29 cellular contexts compared by ENCODE assay signal in the genomic region with DNA sequence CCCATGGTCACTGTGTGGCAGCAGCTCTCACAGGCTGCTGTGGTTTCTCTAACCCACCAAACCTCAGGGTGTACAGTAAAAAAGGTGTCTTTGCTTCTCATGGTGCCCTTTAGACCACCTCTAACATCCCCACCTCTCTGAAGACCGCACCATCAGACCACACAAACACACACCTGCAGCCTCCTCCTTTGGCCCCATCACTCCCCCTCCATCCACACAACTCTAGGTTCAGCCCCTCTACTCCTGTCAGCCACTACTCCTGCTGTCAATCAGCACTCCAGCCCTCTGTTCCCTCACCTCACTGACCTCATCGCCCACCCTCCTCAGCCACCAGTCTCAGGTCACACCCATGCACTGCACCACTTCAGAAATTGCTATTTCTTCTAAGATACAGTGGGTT. TPM values are rescaled to one million over a fixed set of nuclear protein-coding genes. Genes with fewer than 3 reads are reported as not detected.
DNase-seq lines count a peak whose midpoint lies in the region; ATAC-seq, FAIRE-seq and TF ChIP-seq lines count a peak whose summit lies in the region.
"Had no signal": no experiment of that assay in that cellular context is flagged by ENCODE, and none has a peak within 500 bp of the region (broad histone marks: within the 10 kb centered on the region; RNA-seq: fewer than 3 reads in every experiment).

No MANE protein-coding gene starts in this region.

- H3K27ac ChIP-seq in OCI-LY3 (ENCODE audit: low read length) (0 out of 2 replicates have a peak overlapping the region, but pooled peaks have one; percentile 80), K562 (ENCODE audit: extremely low read depth, low read depth, low read length) (no peak overlapping the region; the same call in 2 of the 3 replicates), osteoblast (ENCODE audit: low read depth, low read length) (no peak overlapping the region)
- H3K27ac ChIP-seq: pancreas, SJCRH30, thoracic aorta, vagina, WERI-Rb-1 had no signal

- H2AFZ ChIP-seq in OCI-LY3 (ENCODE audit: low read depth, low read length), result no peak overlapping the region
- H2AFZ ChIP-seq in K562 (ENCODE audit: low read depth, low read length), result no peak overlapping the region
- no peak overlapping the region for H2AFZ ChIP-seq in osteoblast (ENCODE audit: low read length)

- no peak overlapping the region for H3K4me3 Mint-ChIP-seq in activated T-cell treated with anti-CD3 and anti-CD28 coated beads, Interleukin-2, amount 50 U/mL, for 72 hours
- H3K4me3 Mint-ChIP-seq: brain; CD4-positive, alpha-beta memory T cell; nephron progenitor cell; stimulated activated naive CD8-positive, alpha-beta T cell treated with anti-CD3 and anti-CD28 coated beads, Interleukin-15, Interleukin-2, amounts not matched to agents 100 ng/mL and 50 ng/mL, for 24 hours had no signal

- peaks cover 22% of the 10 kb centered on the region for H3K4me1 ChIP-seq in OCI-LY3 (ENCODE audit: low read length)
- peaks cover 17 to 32% of the 10 kb centered on the region in 2 experiments; a peak in 4 of 5 replicates for H3K4me1 ChIP-seq in K562 (replicated peaks in 1 of 2; ENCODE audit: control insufficient read depth in 2 of 2, insufficient read depth in 2 of 2, low read length in 2 of 2)
- no peaks in the 10 kb centered on the region for H3K4me1 ChIP-seq in osteoblast (ENCODE audit: insufficient read depth, low read length)
- H3K4me1 ChIP-seq: pancreas, SJCRH30, vagina had no signal

- H3K27me3 Mint-ChIP-seq in activated T-cell treated with anti-CD3 and anti-CD28 coated beads, Interleukin-2, amount 50 U/mL, for 72 hours (ENCODE audit: low read depth), result no peaks in the 10 kb centered on the region
- H3K27me3 Mint-ChIP-seq: brain; CD4-positive, alpha-beta memory T cell; stimulated activated naive CD8-positive, alpha-beta T cell treated with anti-CD3 and anti-CD28 coated beads, Interleukin-15, Interleukin-2, amounts not matched to agents 100 ng/mL and 50 ng/mL, for 24 hours had no signal

- 83% methylated on average over 2 of the region's 2 CpGs for WGBS in K562 (ENCODE audit: insufficient coverage, low coverage, missing lambda C conversion rate)

- FAIRE-seq in K562 (lab: Jason Lieb, UNC), result no peak
- FAIRE-seq: A204.1, endothelial cell of umbilical vein, GM18507, pancreas, RCC 7860 had no signal

- peak overlapping the region; percentile 33 for H3K27ac Mint-ChIP-seq in activated T-cell treated with anti-CD3 and anti-CD28 coated beads, Interleukin-2, amount 50 U/mL, for 72 hours
- H3K27ac Mint-ChIP-seq: brain; nephron progenitor cell; stimulated activated naive CD8-positive, alpha-beta T cell treated with anti-CD3 and anti-CD28 coated beads, Interleukin-15, Interleukin-2, amounts not matched to agents 100 ng/mL and 50 ng/mL, for 24 hours had no signal

- ATAC-seq in activated T-cell treated with anti-CD3 and anti-CD28 coated beads, Interleukin-2, amount 50 U/mL, for 72 hours (replicated peaks in 1 of 2), result no peak
- ATAC-seq in K562 (peak; percentile 18), HG02870 (IDR thresholded peaks at IDR 0.05; ENCODE audit: unreplicated experiment) (no peak)

- H3K9me3 Mint-ChIP-seq in activated T-cell treated with anti-CD3 and anti-CD28 coated beads, Interleukin-2, amount 50 U/mL, for 72 hours, result no peaks in the 10 kb centered on the region
- H3K9me3 Mint-ChIP-seq: brain; CD4-positive, alpha-beta memory T cell; nephron progenitor cell; stimulated activated naive CD8-positive, alpha-beta T cell treated with anti-CD3 and anti-CD28 coated beads, Interleukin-15, Interleukin-2, amounts not matched to agents 100 ng/mL and 50 ng/mL, for 24 hours had no signal

- in situ Hi-C loops in K562 (cut with MboI), result no loop called here

- TF ChIP-seq CTCF in OCI-LY3 (IDR thresholded peaks at IDR 0.05; ENCODE audit: low read depth, low read length) (no peak), K562 (IDR thresholded peaks at IDR 0.05 in 2 of 3, conservative IDR thresholded peaks at IDR 0.05 in 1 of 3; ENCODE audit: insufficient read depth in 2 of 3, low read depth in 1 of 3, low read length in 3 of 3) (no peak), osteoblast (IDR thresholded peaks at IDR 0.05; ENCODE audit: extremely low read depth, low read depth, low read length) (no peak)

- H3K36me3 ChIP-seq in OCI-LY3 (replicated peaks; ENCODE audit: low read depth, low read length) (peaks cover 86% of the 10 kb centered on the region), K562 (ENCODE audit: control insufficient read depth, insufficient read depth, low read length) (peaks cover 99% of the 10 kb centered on the region), osteoblast (ENCODE audit: insufficient read depth, low read length) (peaks cover 65% of the 10 kb centered on the region)

- H4K20me1 ChIP-seq in OCI-LY3 (ENCODE audit: insufficient read depth, low read length) (0 out of 2 replicates have a peak, but pooled peaks cover 5% of the 10 kb centered on the region), K562 (replicated peaks; ENCODE audit: control insufficient read depth, insufficient read depth, low read length) (peaks cover 4% of the 10 kb centered on the region; the same call in 1 of the 2 replicates), osteoblast (ENCODE audit: insufficient read depth, low read length) (no peaks in the 10 kb centered on the region)

- H3K9me3 ChIP-seq in OCI-LY3 (ENCODE audit: insufficient read depth, low read length) (no peaks in the 10 kb centered on the region), K562 (replicated peaks; ENCODE audit: control insufficient read depth, insufficient read depth, low read depth, low read length) (no peaks in the 10 kb centered on the region), osteoblast (ENCODE audit: low read depth, low read length) (no peaks in the 10 kb centered on the region)
- H3K9me3 ChIP-seq: pancreas, SJCRH30, thoracic aorta, vagina had no signal

- peak; percentile 67; the same call in 1 of the 2 replicates for TF ChIP-seq POLR2A in K562 (conservative IDR thresholded peaks at IDR 0.05)

- no peaks in the 10 kb centered on the region for H3K4me1 Mint-ChIP-seq in activated T-cell treated with anti-CD3 and anti-CD28 coated beads, Interleukin-2, amount 50 U/mL, for 72 hours (ENCODE audit: low read depth)

- H3K36me3 Mint-ChIP-seq in activated T-cell treated with anti-CD3 and anti-CD28 coated beads, Interleukin-2, amount 50 U/mL, for 72 hours (ENCODE audit: insufficient read depth in 2 of 2), result peaks cover 7 to 11% of the 10 kb centered on the region in 2 donors

- intact Hi-C loops in K562 (cut with micrococcal nuclease), result no loop called here

- H3K27me3 ChIP-seq in OCI-LY3 (ENCODE audit: low read depth, low read length) (no peaks in the 10 kb centered on the region), K562 (ENCODE audit: control insufficient read depth in 2 of 2, insufficient read depth in 2 of 2, low read length in 2 of 2) (no peaks in the 10 kb centered on the region), osteoblast (ENCODE audit: insufficient read depth, low read length) (no peaks in the 10 kb centered on the region)
- H3K27me3 ChIP-seq: pancreas, SJCRH30, vagina had no signal

- TF ChIP-seq RAD21 in K562 (CRISPR knock-in tag; conservative IDR thresholded peaks at IDR 0.05 in 1 of 2, IDR thresholded peaks at IDR 0.05 in 1 of 2), result no peak

- H3K79me2 ChIP-seq in OCI-LY3 (ENCODE audit: low read length) (peaks cover 18% of the 10 kb centered on the region), K562 (ENCODE audit: control insufficient read depth, insufficient read depth, low read length) (peaks cover 36% of the 10 kb centered on the region), osteoblast (ENCODE audit: insufficient read depth, low read length) (no peaks in the 10 kb centered on the region)

- CTCF ChIA-PET in K562 (lab: Yijun Ruan, JAX; ENCODE audit: low intra/inter-chr PET ratio), result no interaction called here

- no TSS peak for BruUV-seq in K562 (replicated peaks; lab: Mats Ljungman, UMichigan)

- no peak overlapping the region for H3K4me3 ChIP-seq in OCI-LY3 (ENCODE audit: low read length)
- H3K4me3 ChIP-seq in K562, result no peak overlapping the region
- H3K4me3 ChIP-seq in osteoblast (ENCODE audit: insufficient read depth, low read length), result no peak overlapping the region
- H3K4me3 ChIP-seq: pancreas, SJCRH30, thoracic aorta, vagina had no signal

- POLR2A ChIA-PET in K562 (lab: Yijun Ruan, JAX), result interaction anchor here (0.9 to 2.5 kb wide), 3 partner anchors 8 to 13 kb away, joined by 3 to 14 read pairs (median 6); a partner anchor contains a TSS

- H3K9me1 ChIP-seq in K562 (ENCODE audit: control insufficient read depth, insufficient read depth, low read length), result peaks cover 3% of the 10 kb centered on the region

- H3K4me2 ChIP-seq in OCI-LY3 (ENCODE audit: low read length), result no peak overlapping the region
- H3K4me2 ChIP-seq in K562 (ENCODE audit: insufficient read depth, low read length), result no peak overlapping the region
- H3K4me2 ChIP-seq in osteoblast (ENCODE audit: insufficient read depth, low read length), result no peak overlapping the region

- TF ChIP-seq EP300 in K562 (IDR thresholded peaks at IDR 0.05; ENCODE audit: low read length), result no peak

- no peak overlapping the region for H3K9ac ChIP-seq in OCI-LY3 (ENCODE audit: low read length)
- peak overlapping the region in 1 of 2 experiments; percentile 31; a peak in 1 of 4 replicates for H3K9ac ChIP-seq in K562 (ENCODE audit: insufficient read depth in 1 of 2, low read depth in 2 of 2, low read length in 2 of 2)

- DNase-seq in activated T-cell treated with anti-CD3 and anti-CD28 coated beads, Interleukin-2, amount 50 U/mL, for 72 hours, result no peak
- DNase-seq in activated T-cell treated with anti-CD3 and anti-CD28 coated beads for 4 hours, result no peak
- DNase-seq in K562 (ENCODE audit: extremely low read depth in 1 of 4, low spot score in 3 of 4), result peak in 1 of 4 experiments; percentile 32
- peak; percentile 74 for DNase-seq in osteoblast (ENCODE audit: insufficient read length, low spot score, missing footprints)
- no peak for DNase-seq in NCI-H1436 treated with DMSO at 0.1 percent for 48 hours (lab: John Stamatoyannopoulos, UW)
- DNase-seq in GOT3 (lab: John Stamatoyannopoulos, UW), result no peak
- DNase-seq: activated CD4-positive, alpha-beta T cell treated with anti-CD3 and anti-CD28 coated beads for 48 hours; activated naive CD4-positive, alpha-beta T cell treated with Interleukin-2 at 50 U/mL for 16 hours; CD4-positive, alpha-beta memory T cell; Karpas-422; NCI-H1417; NCI-H446; NCI-H748 treated with DMSO at 0.1 percent for 48 hours; nephron progenitor cell; SJCRH30; stimulated activated CD4-positive, alpha-beta T cell treated with anti-CD3 and anti-CD28 coated beads, Interleukin-1b, Interleukin-23, amount 100 ng/mL, for 48 hours; T1000; WERI-Rb-1 had no signal

RNA-seq across cellular contexts. Expression of a gene that starts 7.5 kb away (rescaled TPM):
- total RNA-seq in activated T-cell treated with anti-CD3 and anti-CD28 coated beads, Interleukin-2, amount 50 U/mL, for 72 hours, result 10 to 100 TPM; 42.8 to 57.6 TPM
- total RNA-seq in K562 (2011; cell fraction: chromatin; rRNA removed; ENCODE audit: low replicate concordance), result 236 and 421 TPM in 2 replicates
- total RNA-seq in K562 (2011; cell fraction: nucleolus; rRNA removed), result 304 and 320 TPM in 2 replicates
- 263 and 277 TPM in 2 replicates for total RNA-seq in K562 (2011; cell fraction: nucleoplasm; rRNA removed)
- total RNA-seq in K562 (2014; rRNA removed) (55.9 and 63.3 TPM in 2 replicates), K562 (2014; rRNA removed; fragmentation: Illumina TruSeq; extraction: Trizol) (20.5 and 27.3 TPM in 2 replicates), K562 (2015; rRNA removed; fragmentation: Illumina TruSeq; extraction: Trizol) (40.1 and 43.3 TPM in 2 replicates), K562 (2021) (62.9 and 73.7 TPM in 2 replicates), osteoblast (9.1 and 12.3 TPM in 2 replicates)
- polyA plus RNA-seq in K562 (2011; rRNA removed) (84.9 and 129 TPM in 2 replicates), K562 (2014; fragmentation: Illumina TruSeq; extraction: Trizol) (59.9 and 69.6 TPM in 2 replicates), K562 (2014; fragmentation: Nextera tagmentation; extraction: Ambion mirVana) (10 to 100 TPM in 1 of 2 experiments, 1 to 10 TPM in 1; 8.4 to 10.5 TPM), K562 (2014; rRNA removed) (141 and 143 TPM in 2 replicates)
- polyA plus RNA-seq in K562 (2011; cell fraction: cytosol; rRNA removed), result 100 and 109 TPM in 2 replicates
- 1,169 and 1,324 TPM in 2 replicates for polyA plus RNA-seq in K562 (2011; cell fraction: nucleus; rRNA removed)
- 58.7 and 101 TPM in 2 replicates for polyA plus RNA-seq in K562 (2012)
- 26.6 and 29.0 TPM in 2 replicates for polyA minus RNA-seq in K562 (2011; rRNA and poly(A)+ RNA removed)
- polyA minus RNA-seq in K562 (2011; cell fraction: cytosol; rRNA and poly(A)+ RNA removed), result 9.8 and 20.9 TPM in 2 replicates
- 114 and 127 TPM in 2 replicates for polyA minus RNA-seq in K562 (2011; cell fraction: nucleus; rRNA and poly(A)+ RNA removed)

RNA-seq across cellular contexts. Expression of a gene that starts 13.4 kb away (rescaled TPM):
- total RNA-seq in activated T-cell treated with anti-CD3 and anti-CD28 coated beads, Interleukin-2, amount 50 U/mL, for 72 hours, result 10 to 100 TPM; 42.2 to 47.6 TPM
- 34.4 and 79.5 TPM in 2 replicates for total RNA-seq in K562 (2011; cell fraction: chromatin; rRNA removed; ENCODE audit: low replicate concordance)
- total RNA-seq in K562 (2011; cell fraction: nucleolus; rRNA removed), result 65.9 and 72.4 TPM in 2 replicates
- total RNA-seq in K562 (2011; cell fraction: nucleoplasm; rRNA removed), result 48.4 and 53.1 TPM in 2 replicates
- total RNA-seq in K562 (2014; rRNA removed) (40.0 and 54.3 TPM in 2 replicates), K562 (2014; rRNA removed; fragmentation: Illumina TruSeq; extraction: Trizol) (11.9 and 12.3 TPM in 2 replicates), K562 (2015; rRNA removed; fragmentation: Illumina TruSeq; extraction: Trizol) (18.7 and 18.9 TPM in 2 replicates), K562 (2021) (57.9 and 61.2 TPM in 2 replicates), osteoblast (15.2 and 15.3 TPM in 2 replicates)
- polyA plus RNA-seq in K562 (2011; rRNA removed) (50.6 and 51.5 TPM in 2 replicates), K562 (2014; fragmentation: Illumina TruSeq; extraction: Trizol) (20.3 and 24.1 TPM in 2 replicates), K562 (2014; fragmentation: Nextera tagmentation; extraction: Ambion mirVana) (1 to 10 TPM; 1.9 to 3.1 TPM), K562 (2014; rRNA removed) (39.9 and 40.8 TPM in 2 replicates)
- 71.7 and 126 TPM in 2 replicates for polyA plus RNA-seq in K562 (2011; cell fraction: cytosol; rRNA removed)
- polyA plus RNA-seq in K562 (2011; cell fraction: nucleus; rRNA removed), result 54.1 and 88.1 TPM in 2 replicates
- 32.4 and 38.9 TPM in 2 replicates for polyA plus RNA-seq in K562 (2012)
- 34.0 and 51.2 TPM in 2 replicates for polyA minus RNA-seq in K562 (2011; rRNA and poly(A)+ RNA removed)
- polyA minus RNA-seq in K562 (2011; cell fraction: cytosol; rRNA and poly(A)+ RNA removed), result 40.2 and 43.1 TPM in 2 replicates
- polyA minus RNA-seq in K562 (2011; cell fraction: nucleus; rRNA and poly(A)+ RNA removed), result 39.4 and 43.4 TPM in 2 replicates

RNA-seq across cellular contexts. Expression of a gene that starts 25.7 kb away (rescaled TPM):
- 10 to 100 TPM; 23.1 to 25.3 TPM for total RNA-seq in activated T-cell treated with anti-CD3 and anti-CD28 coated beads, Interleukin-2, amount 50 U/mL, for 72 hours
- 51.2 and 69.6 TPM in 2 replicates for total RNA-seq in K562 (2011; cell fraction: chromatin; rRNA removed; ENCODE audit: low replicate concordance)
- 41.5 and 45.0 TPM in 2 replicates for total RNA-seq in K562 (2011; cell fraction: nucleolus; rRNA removed)
- total RNA-seq in K562 (2011; cell fraction: nucleoplasm; rRNA removed), result 64.2 and 69.8 TPM in 2 replicates
- 22.0 and 22.5 TPM in 2 replicates for total RNA-seq in K562 (2014; rRNA removed)
- total RNA-seq in K562 (2014; rRNA removed; fragmentation: Illumina TruSeq; extraction: Trizol), result 9.3 and 10.3 TPM in 2 replicates
- 15.4 and 15.8 TPM in 2 replicates for total RNA-seq in K562 (2015; rRNA removed; fragmentation: Illumina TruSeq; extraction: Trizol)
- total RNA-seq in K562 (2021), result 21.2 and 26.5 TPM in 2 replicates
- 16.1 and 20.2 TPM in 2 replicates for polyA plus RNA-seq in K562 (2011; rRNA removed)
- polyA plus RNA-seq in K562 (2011; cell fraction: cytosol; rRNA removed), result 23.0 and 29.3 TPM in 2 replicates
- 59.0 and 59.2 TPM in 2 replicates for polyA plus RNA-seq in K562 (2011; cell fraction: nucleus; rRNA removed)
- 15.5 and 18.3 TPM in 2 replicates for polyA plus RNA-seq in K562 (2012)
- polyA plus RNA-seq in K562 (2014; fragmentation: Illumina TruSeq; extraction: Trizol), result 15.7 and 20.2 TPM in 2 replicates
- 1 to 10 TPM; 1.9 to 2.7 TPM for polyA plus RNA-seq in K562 (2014; fragmentation: Nextera tagmentation; extraction: Ambion mirVana)
- polyA plus RNA-seq in K562 (2014; rRNA removed), result 18.8 and 20.7 TPM in 2 replicates
- polyA minus RNA-seq in K562 (2011; rRNA and poly(A)+ RNA removed), result 17.2 and 18.0 TPM in 2 replicates
- polyA minus RNA-seq in K562 (2011; cell fraction: cytosol; rRNA and poly(A)+ RNA removed), result 9.8 and 10.9 TPM in 2 replicates
- polyA minus RNA-seq in K562 (2011; cell fraction: nucleus; rRNA and poly(A)+ RNA removed), result 22.5 and 28.8 TPM in 2 replicates
- total RNA-seq in osteoblast, result 23.6 and 25.3 TPM in 2 replicates

RNA-seq across cellular contexts. Expression of a gene that starts 54.6 kb away (rescaled TPM):
- total RNA-seq in activated T-cell treated with anti-CD3 and anti-CD28 coated beads, Interleukin-2, amount 50 U/mL, for 72 hours, result 1 to 10 TPM; 4.0 to 6.1 TPM
- 37.0 and 45.9 TPM in 2 replicates for total RNA-seq in K562 (2011; cell fraction: chromatin; rRNA removed; ENCODE audit: low replicate concordance)
- total RNA-seq in K562 (2011; cell fraction: nucleolus; rRNA removed), result 20.3 and 21.8 TPM in 2 replicates
- total RNA-seq in K562 (2011; cell fraction: nucleoplasm; rRNA removed), result 24.5 and 28.1 TPM in 2 replicates
- total RNA-seq in K562 (2014; rRNA removed) (11.9 and 12.4 TPM in 2 replicates), K562 (2014; rRNA removed; fragmentation: Illumina TruSeq; extraction: Trizol) (13.6 and 14.0 TPM in 2 replicates), K562 (2015; rRNA removed; fragmentation: Illumina TruSeq; extraction: Trizol) (18.7 TPM in 2 replicates), K562 (2021) (12.2 and 12.4 TPM in 2 replicates), osteoblast (4.3 and 4.7 TPM in 2 replicates)
- polyA plus RNA-seq in K562 (2011; rRNA removed) (15.2 and 19.4 TPM in 2 replicates), K562 (2014; fragmentation: Illumina TruSeq; extraction: Trizol) (10.9 and 13.2 TPM in 2 replicates), K562 (2014; fragmentation: Nextera tagmentation; extraction: Ambion mirVana) (10 to 100 TPM; 14.7 to 21.8 TPM), K562 (2014; rRNA removed) (20.8 and 21.6 TPM in 2 replicates)
- 6.8 and 10.4 TPM in 2 replicates for polyA plus RNA-seq in K562 (2011; cell fraction: cytosol; rRNA removed)
- polyA plus RNA-seq in K562 (2011; cell fraction: nucleus; rRNA removed), result 42.5 and 50.0 TPM in 2 replicates
- polyA plus RNA-seq in K562 (2012), result 11.7 and 11.9 TPM in 2 replicates
- polyA minus RNA-seq in K562 (2011; rRNA and poly(A)+ RNA removed), result 21.3 and 22.7 TPM in 2 replicates
- 5.0 and 5.8 TPM in 2 replicates for polyA minus RNA-seq in K562 (2011; cell fraction: cytosol; rRNA and poly(A)+ RNA removed)
- 8.5 and 12.0 TPM in 2 replicates for polyA minus RNA-seq in K562 (2011; cell fraction: nucleus; rRNA and poly(A)+ RNA removed)
